Comparison of ENCODE assay signal across 8 cellular contexts in genomic region chrX:15335135-15336022, GRCh38. TPM values are rescaled to one million over a fixed set of nuclear protein-coding genes. Genes with fewer than 3 reads are reported as not detected.
DNase-seq lines count a peak whose midpoint lies in the region; TF ChIP-seq lines count a peak whose summit lies in the region.

PIGA (minus strand) TSS chrX:15335523; CDS start chrX:15331930, 3,593 bp downstream.

- peaks cover 9% of the 10 kb centered on the region for H3K36me3 ChIP-seq in suprapubic skin

- CTCF ChIA-PET in activated naive CD4-positive, alpha-beta T cell treated with anti-CD3 and anti-CD28 coated beads for 36 hours (lab: Charles Lee), result interaction anchor here (0.7 to 2.7 kb wide), 2 partner anchors 11 to 14 kb away, joined by 3 to 11 read pairs; no protein-coding TSS in a partner anchor

- peaks cover 5% of the 10 kb centered on the region for H3K4me1 ChIP-seq in suprapubic skin

- TF ChIP-seq EP300 in suprapubic skin (IDR thresholded peaks at IDR 0.05), result no peak

- peak; percentile 79 to 84 for TF ChIP-seq POLR2A in suprapubic skin (IDR thresholded peaks at IDR 0.05)

- H3K27me3 Mint-ChIP-seq in activated naive CD4-positive, alpha-beta T cell treated with anti-CD3 and anti-CD28 coated beads for 36 hours (ENCODE audit: low read depth), result no peaks in the 10 kb centered on the region

- no peaks in the 10 kb centered on the region for H3K9me3 ChIP-seq in suprapubic skin

- H3K27ac Mint-ChIP-seq in activated naive CD4-positive, alpha-beta T cell treated with anti-CD3 and anti-CD28 coated beads for 36 hours, result peak within 1 kb of the TSS; percentile 87

- DNase-seq in GM03348 (ENCODE audit: low spot score) (peak; percentile 95), HFF-Myc (ENCODE audit: extremely low read depth, low read depth) (peak; percentile 80), NAMALWA (ENCODE audit: low spot score) (peak; percentile 95), SK-N-DZ (ENCODE audit: low spot score) (peak; percentile 94), germinal center (ENCODE audit: low spot score) (peak; percentile 94), non-pigmented ciliary epithelial cell (ENCODE audit: low read depth) (peak; percentile 86), suprapubic skin (ENCODE audit: low spot score in 2 of 2) (peak; percentile 96)
- DNase-seq in activated naive CD4-positive, alpha-beta T cell treated with anti-CD3 and anti-CD28 coated beads for 36 hours, result peak; percentile 94

- TF ChIP-seq CTCF in HFF-Myc (IDR thresholded peaks at IDR 0.05; ENCODE audit: low read depth, low read length, missing control alignments) (no peak), suprapubic skin (IDR thresholded peaks at IDR 0.05) (no peak)

- peak within 1 kb of the TSS; percentile 67 for H3K4me3 ChIP-seq in HFF-Myc (replicated peaks; ENCODE audit: low read depth, low read length)
- H3K4me3 ChIP-seq in suprapubic skin, result peak within 1 kb of the TSS; percentile 76

- no peaks in the 10 kb centered on the region for H3K9me3 Mint-ChIP-seq in activated naive CD4-positive, alpha-beta T cell treated with anti-CD3 and anti-CD28 coated beads for 36 hours

- WGBS in suprapubic skin, result 36% methylated on average over 68 of the region's 72 CpGs

- intact Hi-C loops in activated naive CD4-positive, alpha-beta T cell treated with anti-CD3 and anti-CD28 coated beads for 36 hours (cut with micrococcal nuclease), result loop anchor here (1.0 to 5.0 kb wide), 15 partner anchors 33 to 1612 kb away; partner anchors contain the start of genes AP1S2, CA5B, CTPS2 and FANCB

- H3K27ac ChIP-seq in suprapubic skin, result peak within 1 kb of the TSS; percentile 89

- H3K4me3 Mint-ChIP-seq in activated naive CD4-positive, alpha-beta T cell treated with anti-CD3 and anti-CD28 coated beads for 36 hours, result peak within 1 kb of the TSS; percentile 89

- H3K4me1 Mint-ChIP-seq in activated naive CD4-positive, alpha-beta T cell treated with anti-CD3 and anti-CD28 coated beads for 36 hours (ENCODE audit: low read depth), result peaks cover 12% of the 10 kb centered on the region

- peaks cover 6% of the 10 kb centered on the region for H3K36me3 Mint-ChIP-seq in activated naive CD4-positive, alpha-beta T cell treated with anti-CD3 and anti-CD28 coated beads for 36 hours (ENCODE audit: low read depth)

- no peaks in the 10 kb centered on the region for H3K27me3 ChIP-seq in suprapubic skin

RNA-seq across cellular contexts. Expression of gene PIGA, which starts in this region (rescaled TPM):
- polyA plus RNA-seq in SK-N-DZ (2014; cell fraction: cytosol; rRNA removed), result 13.3 and 15.2 TPM in 2 replicates
- polyA plus RNA-seq in SK-N-DZ (2014; cell fraction: nucleus; rRNA removed), result 18.8 and 25.0 TPM in 2 replicates
- 10 to 100 TPM; 26.8 to 28.4 TPM for total RNA-seq in activated naive CD4-positive, alpha-beta T cell treated with anti-CD3 and anti-CD28 coated beads for 36 hours
- 10 to 100 TPM; 14.7 to 24.7 (median 20.4) TPM for total RNA-seq in suprapubic skin

Comparison
In these comparisons a context has a peak if more than half of its experiments do, and no peak if none do; other contexts are left out.
1. Peak in every context shown above with its lines: DNase-seq, H3K4me3 ChIP-seq and H3K27ac ChIP-seq.